Comparison of ENCODE assay signal across 1 cellular context in genomic region chr17:44910231-44911106, GRCh38.
TF ChIP-seq lines count a peak whose summit lies in the region.

No MANE protein-coding gene starts in this region.

TF ChIP-seq in GM12878, 131 proteins besides CTCF, POLR2A, EP300 and RAD21:
- TF ChIP-seq ATF2 (IDR thresholded peaks at IDR 0.05; ENCODE audit: low read length): no peak
- TF ChIP-seq CHD1 (IDR thresholded peaks at IDR 0.05; ENCODE audit: low read depth, low read length): no peak
- no peak for TF ChIP-seq REST (IDR thresholded peaks at IDR 0.05; ENCODE audit: low read depth, low read length)
- no peak for TF ChIP-seq IRF3 (IDR thresholded peaks at IDR 0.05)
- no peak for TF ChIP-seq IKZF1 (conservative IDR thresholded peaks at IDR 0.05)
- TF ChIP-seq ETV6 (conservative IDR thresholded peaks at IDR 0.05 in 1 of 2, IDR thresholded peaks at IDR 0.05 in 1 of 2; ENCODE audit: borderline replicate concordance in 1 of 2, low read depth in 1 of 2): no peak
- no peak for TF ChIP-seq SMAD5 (IDR thresholded peaks at IDR 0.05; ENCODE audit: low read depth)
- no peak for TF ChIP-seq ZNF274 (IDR thresholded peaks at IDR 0.05; ENCODE audit: insufficient read depth, insufficient read length)
- no peak for TF ChIP-seq SRF (IDR thresholded peaks at IDR 0.05; ENCODE audit: low read depth in 2 of 2, low read length in 2 of 2)
- TF ChIP-seq RCOR1 (conservative IDR thresholded peaks at IDR 0.05; ENCODE audit: low read depth, low read length): no peak
TF ChIP-seq in GM12878: peak in this region for 0.
